1 cellular context compared by ENCODE assay signal in the genomic region with DNA sequence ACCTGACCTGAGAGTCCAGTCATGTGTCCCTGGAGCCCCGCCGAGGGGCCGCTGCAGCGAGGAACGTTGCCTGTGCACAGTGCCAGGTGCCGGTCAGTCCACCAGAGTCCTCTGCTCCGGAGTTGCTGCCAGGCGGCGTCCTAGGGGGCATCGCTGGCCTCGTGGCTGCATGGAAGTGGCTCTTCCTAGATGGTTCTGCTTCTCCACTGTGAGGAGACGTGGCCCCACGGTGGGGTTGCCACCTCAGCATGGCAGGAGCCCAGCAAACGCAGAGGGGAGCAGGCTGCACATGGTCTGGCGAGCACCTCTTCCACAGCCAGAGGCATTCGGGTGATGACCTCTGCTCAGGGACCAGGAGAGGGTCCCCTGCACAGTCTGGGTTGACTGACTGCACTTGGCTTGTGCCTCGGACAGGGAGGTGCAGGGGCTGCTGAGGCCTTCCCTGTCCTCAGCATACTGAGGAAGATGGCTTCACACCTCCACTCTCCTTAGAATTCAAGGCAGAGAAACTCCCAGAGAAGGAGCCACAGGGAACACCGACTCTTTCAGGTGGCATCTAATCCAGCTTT.
TF ChIP-seq lines count a peak whose summit lies in the region.

No MANE protein-coding gene starts in this region.

TF ChIP-seq in GM23338, 12 proteins besides CTCF, POLR2A, EP300 and RAD21 (continued from another document):
- TF ChIP-seq, protein P1, sequence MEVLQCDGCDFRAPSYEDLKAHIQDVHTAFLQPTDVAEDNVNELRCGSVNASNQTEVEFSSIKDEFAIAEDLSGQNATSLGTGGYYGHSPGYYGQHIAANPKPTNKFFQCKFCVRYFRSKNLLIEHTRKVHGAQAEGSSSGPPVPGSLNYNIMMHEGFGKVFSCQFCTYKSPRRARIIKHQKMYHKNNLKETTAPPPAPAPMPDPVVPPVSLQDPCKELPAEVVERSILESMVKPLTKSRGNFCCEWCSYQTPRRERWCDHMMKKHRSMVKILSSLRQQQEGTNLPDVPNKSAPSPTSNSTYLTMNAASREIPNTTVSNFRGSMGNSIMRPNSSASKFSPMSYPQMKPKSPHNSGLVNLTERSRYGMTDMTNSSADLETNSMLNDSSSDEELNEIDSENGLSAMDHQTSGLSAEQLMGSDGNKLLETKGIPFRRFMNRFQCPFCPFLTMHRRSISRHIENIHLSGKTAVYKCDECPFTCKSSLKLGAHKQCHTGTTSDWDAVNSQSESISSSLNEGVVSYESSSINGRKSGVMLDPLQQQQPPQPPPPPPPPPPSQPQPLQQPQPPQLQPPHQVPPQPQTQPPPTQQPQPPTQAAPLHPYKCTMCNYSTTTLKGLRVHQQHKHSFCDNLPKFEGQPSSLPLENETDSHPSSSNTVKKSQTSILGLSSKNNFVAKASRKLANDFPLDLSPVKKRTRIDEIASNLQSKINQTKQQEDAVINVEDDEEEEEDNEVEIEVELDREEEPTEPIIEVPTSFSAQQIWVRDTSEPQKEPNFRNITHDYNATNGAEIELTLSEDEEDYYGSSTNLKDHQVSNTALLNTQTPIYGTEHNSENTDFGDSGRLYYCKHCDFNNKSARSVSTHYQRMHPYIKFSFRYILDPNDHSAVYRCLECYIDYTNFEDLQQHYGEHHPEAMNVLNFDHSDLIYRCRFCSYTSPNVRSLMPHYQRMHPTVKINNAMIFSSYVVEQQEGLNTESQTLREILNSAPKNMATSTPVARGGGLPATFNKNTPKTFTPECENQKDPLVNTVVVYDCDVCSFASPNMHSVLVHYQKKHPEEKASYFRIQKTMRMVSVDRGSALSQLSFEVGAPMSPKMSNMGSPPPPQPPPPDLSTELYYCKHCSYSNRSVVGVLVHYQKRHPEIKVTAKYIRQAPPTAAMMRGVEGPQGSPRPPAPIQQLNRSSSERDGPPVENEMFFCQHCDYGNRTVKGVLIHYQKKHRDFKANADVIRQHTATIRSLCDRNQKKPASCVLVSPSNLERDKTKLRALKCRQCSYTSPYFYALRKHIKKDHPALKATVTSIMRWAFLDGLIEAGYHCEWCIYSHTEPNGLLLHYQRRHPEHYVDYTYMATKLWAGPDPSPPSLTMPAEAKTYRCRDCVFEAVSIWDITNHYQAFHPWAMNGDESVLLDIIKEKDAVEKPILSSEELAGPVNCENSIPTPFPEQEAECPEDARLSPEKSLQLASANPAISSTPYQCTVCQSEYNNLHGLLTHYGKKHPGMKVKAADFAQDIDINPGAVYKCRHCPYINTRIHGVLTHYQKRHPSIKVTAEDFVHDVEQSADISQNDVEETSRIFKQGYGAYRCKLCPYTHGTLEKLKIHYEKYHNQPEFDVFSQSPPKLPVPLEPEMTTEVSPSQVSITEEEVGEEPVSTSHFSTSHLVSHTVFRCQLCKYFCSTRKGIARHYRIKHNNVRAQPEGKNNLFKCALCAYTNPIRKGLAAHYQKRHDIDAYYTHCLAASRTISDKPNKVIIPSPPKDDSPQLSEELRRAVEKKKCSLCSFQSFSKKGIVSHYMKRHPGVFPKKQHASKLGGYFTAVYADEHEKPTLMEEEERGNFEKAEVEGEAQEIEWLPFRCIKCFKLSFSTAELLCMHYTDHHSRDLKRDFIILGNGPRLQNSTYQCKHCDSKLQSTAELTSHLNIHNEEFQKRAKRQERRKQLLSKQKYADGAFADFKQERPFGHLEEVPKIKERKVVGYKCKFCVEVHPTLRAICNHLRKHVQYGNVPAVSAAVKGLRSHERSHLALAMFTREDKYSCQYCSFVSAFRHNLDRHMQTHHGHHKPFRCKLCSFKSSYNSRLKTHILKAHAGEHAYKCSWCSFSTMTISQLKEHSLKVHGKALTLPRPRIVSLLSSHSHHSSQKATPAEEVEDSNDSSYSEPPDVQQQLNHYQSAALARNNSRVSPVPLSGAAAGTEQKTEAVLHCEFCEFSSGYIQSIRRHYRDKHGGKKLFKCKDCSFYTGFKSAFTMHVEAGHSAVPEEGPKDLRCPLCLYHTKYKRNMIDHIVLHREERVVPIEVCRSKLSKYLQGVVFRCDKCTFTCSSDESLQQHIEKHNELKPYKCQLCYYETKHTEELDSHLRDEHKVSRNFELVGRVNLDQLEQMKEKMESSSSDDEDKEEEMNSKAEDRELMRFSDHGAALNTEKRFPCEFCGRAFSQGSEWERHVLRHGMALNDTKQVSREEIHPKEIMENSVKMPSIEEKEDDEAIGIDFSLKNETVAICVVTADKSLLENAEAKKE (CRISPR knock-in tag; IDR thresholded peaks at IDR 0.05) = no peak
- TF ChIP-seq JUNB (IDR thresholded peaks at IDR 0.05; ENCODE audit: unreplicated experiment) (no peak), ZNF331 (CRISPR knock-in tag; IDR thresholded peaks at IDR 0.05; ENCODE audit: low read depth) (no peak), EZH2phosphoT487 (IDR thresholded peaks at IDR 0.05; ENCODE audit: unreplicated experiment) (no peak), POLR2AphosphoS5 (IDR thresholded peaks at IDR 0.05; ENCODE audit: low read depth) (no peak; the same call in 1 of the 2 replicates), STAT1 (IDR thresholded peaks at IDR 0.05; ENCODE audit: unreplicated experiment) (no peak), REST (IDR thresholded peaks at IDR 0.05; ENCODE audit: unreplicated experiment) (no peak), ZNF114 (CRISPR knock-in tag; IDR thresholded peaks at IDR 0.05) (no peak)
